1 cellular context compared by ENCODE assay signal in genomic region chr12:84124211-84124610, GRCh38.
TF ChIP-seq lines count a peak whose summit lies in the region.

No MANE protein-coding gene starts in this region.

TF ChIP-seq in HCT116, 20 proteins besides CTCF, POLR2A, EP300 and RAD21 (continued from another document):
- TF ChIP-seq, protein P1, sequence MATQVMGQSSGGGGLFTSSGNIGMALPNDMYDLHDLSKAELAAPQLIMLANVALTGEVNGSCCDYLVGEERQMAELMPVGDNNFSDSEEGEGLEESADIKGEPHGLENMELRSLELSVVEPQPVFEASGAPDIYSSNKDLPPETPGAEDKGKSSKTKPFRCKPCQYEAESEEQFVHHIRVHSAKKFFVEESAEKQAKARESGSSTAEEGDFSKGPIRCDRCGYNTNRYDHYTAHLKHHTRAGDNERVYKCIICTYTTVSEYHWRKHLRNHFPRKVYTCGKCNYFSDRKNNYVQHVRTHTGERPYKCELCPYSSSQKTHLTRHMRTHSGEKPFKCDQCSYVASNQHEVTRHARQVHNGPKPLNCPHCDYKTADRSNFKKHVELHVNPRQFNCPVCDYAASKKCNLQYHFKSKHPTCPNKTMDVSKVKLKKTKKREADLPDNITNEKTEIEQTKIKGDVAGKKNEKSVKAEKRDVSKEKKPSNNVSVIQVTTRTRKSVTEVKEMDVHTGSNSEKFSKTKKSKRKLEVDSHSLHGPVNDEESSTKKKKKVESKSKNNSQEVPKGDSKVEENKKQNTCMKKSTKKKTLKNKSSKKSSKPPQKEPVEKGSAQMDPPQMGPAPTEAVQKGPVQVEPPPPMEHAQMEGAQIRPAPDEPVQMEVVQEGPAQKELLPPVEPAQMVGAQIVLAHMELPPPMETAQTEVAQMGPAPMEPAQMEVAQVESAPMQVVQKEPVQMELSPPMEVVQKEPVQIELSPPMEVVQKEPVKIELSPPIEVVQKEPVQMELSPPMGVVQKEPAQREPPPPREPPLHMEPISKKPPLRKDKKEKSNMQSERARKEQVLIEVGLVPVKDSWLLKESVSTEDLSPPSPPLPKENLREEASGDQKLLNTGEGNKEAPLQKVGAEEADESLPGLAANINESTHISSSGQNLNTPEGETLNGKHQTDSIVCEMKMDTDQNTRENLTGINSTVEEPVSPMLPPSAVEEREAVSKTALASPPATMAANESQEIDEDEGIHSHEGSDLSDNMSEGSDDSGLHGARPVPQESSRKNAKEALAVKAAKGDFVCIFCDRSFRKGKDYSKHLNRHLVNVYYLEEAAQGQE (IDR thresholded peaks at IDR 0.05; ENCODE audit: low read depth): no peak
- no peak for TF ChIP-seq SRF (IDR thresholded peaks at IDR 0.05; ENCODE audit: low read depth)
- no peak for TF ChIP-seq EGR1 (IDR thresholded peaks at IDR 0.05; ENCODE audit: low read depth)
- no peak for TF ChIP-seq CBX3 (IDR thresholded peaks at IDR 0.05; ENCODE audit: low read depth)
- TF ChIP-seq SIN3A (IDR thresholded peaks at IDR 0.05; ENCODE audit: low read depth): no peak
- TF ChIP-seq EZH2 (IDR thresholded peaks at IDR 0.05): no peak
